Comparison of ENCODE assay signal across 18 cellular contexts in the genomic region with DNA sequence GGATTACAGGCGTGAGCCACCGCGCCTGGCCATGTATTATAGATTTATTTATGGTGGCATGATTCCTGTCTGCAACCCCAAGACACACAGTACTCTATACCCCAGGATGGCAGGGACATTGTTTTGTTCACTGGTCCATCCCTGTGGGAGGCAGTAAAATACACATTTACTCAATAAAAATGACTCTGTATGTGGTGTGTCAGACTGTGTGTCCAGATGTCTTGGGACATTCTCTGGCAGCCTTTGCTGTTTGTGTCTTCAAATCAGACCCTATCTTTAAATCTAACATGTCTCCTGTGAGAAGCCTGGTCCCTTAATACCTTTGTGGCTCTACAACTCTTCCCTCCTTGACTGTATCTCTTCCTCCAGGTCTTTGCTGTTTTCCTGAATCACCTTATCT. TPM values are rescaled to one million over a fixed set of nuclear protein-coding genes. Genes with fewer than 3 reads are reported as not detected.
DNase-seq lines count a peak whose midpoint lies in the region; ATAC-seq, FAIRE-seq and TF ChIP-seq lines count a peak whose summit lies in the region.
"Had no signal": no experiment of that assay in that cellular context is flagged by ENCODE, and none has a peak within 500 bp of the region (broad histone marks: within the 10 kb centered on the region; RNA-seq: fewer than 3 reads in every experiment).

No MANE protein-coding gene starts in this region.

- H3K9me3 ChIP-seq in tibial nerve (no peaks in the 10 kb centered on the region), kidney (ENCODE audit: control insufficient read depth in 1 of 2, low read length in 2 of 2) (no peaks in the 10 kb centered on the region), upper lobe of right lung (no peaks in the 10 kb centered on the region)
- H3K9me3 ChIP-seq: adrenal gland, sigmoid colon had no signal

- H3K4me1 ChIP-seq in tibial nerve (peaks cover 0 to 57% (median 23%) of the 10 kb centered on the region in 4 donors), kidney (ENCODE audit: control insufficient read depth in 1 of 2, insufficient read depth in 1 of 2, low read depth in 1 of 2, low read length in 2 of 2) (peaks cover 13 to 28% of the 10 kb centered on the region in 2 donors), upper lobe of right lung (peaks cover 33% of the 10 kb centered on the region)

- H3K4me3 Mint-ChIP-seq in activated naive CD8-positive, alpha-beta T cell: peak overlapping the region; percentile 2
- no peak overlapping the region for H3K4me3 Mint-ChIP-seq in activated naive CD8-positive, alpha-beta T cell treated with anti-CD3 and anti-CD28 coated beads, Interleukin-2, amount 50 U/mL, for 24 hours
- H3K4me3 Mint-ChIP-seq in glutamatergic neuron (ENCODE audit: unreplicated experiment) (peak overlapping the region; percentile 74), type B pancreatic cell (peak overlapping the region; percentile 81)

- peak overlapping the region in 1 of 4 donors; percentile 4 for H3K27ac ChIP-seq in tibial nerve
- no peak overlapping the region for H3K27ac ChIP-seq in kidney (ENCODE audit: low read depth in 2 of 2, low read length in 2 of 2)
- H3K27ac ChIP-seq in upper lobe of right lung: no peak overlapping the region
- H3K27ac ChIP-seq: adrenal gland, hepatocyte, sigmoid colon had no signal

- H3K4me3 ChIP-seq in tibial nerve (no peak overlapping the region), kidney (ENCODE audit: low read length in 2 of 2) (no peak overlapping the region), upper lobe of right lung (no peak overlapping the region)
- H3K4me3 ChIP-seq: adrenal gland, hepatocyte, sigmoid colon had no signal

- TF ChIP-seq POLR2A in tibial nerve (IDR thresholded peaks at IDR 0.05): no peak

- H3K4me1 Mint-ChIP-seq in activated naive CD8-positive, alpha-beta T cell (ENCODE audit: low read depth): peaks cover 28% of the 10 kb centered on the region
- peaks cover 36% of the 10 kb centered on the region for H3K4me1 Mint-ChIP-seq in activated naive CD8-positive, alpha-beta T cell treated with anti-CD3 and anti-CD28 coated beads, Interleukin-2, amount 50 U/mL, for 24 hours
- H3K4me1 Mint-ChIP-seq in glutamatergic neuron (ENCODE audit: low read depth, unreplicated experiment) (peaks cover 16% of the 10 kb centered on the region), type B pancreatic cell (ENCODE audit: unreplicated experiment) (peaks cover 25% of the 10 kb centered on the region)

- H3K27me3 ChIP-seq in tibial nerve (no peaks in the 10 kb centered on the region), upper lobe of right lung (no peaks in the 10 kb centered on the region)
- H3K27me3 ChIP-seq: adrenal gland, hepatocyte, sigmoid colon had no signal

- no peak overlapping the region for H3K9ac ChIP-seq in kidney (ENCODE audit: low read length in 2 of 2)

- 59 to 82% methylated on average over 3 of the region's 3 CpGs for WGBS in tibial nerve, 2 donors

- no peak for DNase-seq in activated naive CD8-positive, alpha-beta T cell treated with anti-CD3 and anti-CD28 coated beads, Interleukin-2, amount 50 U/mL, for 24 hours
- DNase-seq in SK-N-DZ (ENCODE audit: low spot score) (peak; percentile 53), glutamatergic neuron (no peak), type B pancreatic cell (ENCODE audit: extremely low spot score, unreplicated experiment) (no peak), tibial nerve (ENCODE audit: low spot score in 2 of 2) (no peak), kidney (no peak), upper lobe of right lung (no peak)
- DNase-seq: adrenal gland; effector memory CD4-positive, alpha-beta T cell; HCEC 1CT; NCI-H187; NCI-H510A treated with DMSO at 0.1 percent for 48 hours; SIG-M5; sigmoid colon; stimulated activated CD4-positive, alpha-beta T cell treated with anti-CD3 and anti-CD28 coated beads, Interleukin-1b, Interleukin-23, amount 100 ng/mL, for 48 hours had no signal

- H3K36me3 Mint-ChIP-seq in activated naive CD8-positive, alpha-beta T cell: peaks cover 2% of the 10 kb centered on the region
- peaks cover 8% of the 10 kb centered on the region for H3K36me3 Mint-ChIP-seq in activated naive CD8-positive, alpha-beta T cell treated with anti-CD3 and anti-CD28 coated beads, Interleukin-2, amount 50 U/mL, for 24 hours (ENCODE audit: low read depth)
- H3K36me3 Mint-ChIP-seq in glutamatergic neuron (ENCODE audit: unreplicated experiment) (no peaks in the 10 kb centered on the region), type B pancreatic cell (peaks cover 3% of the 10 kb centered on the region)

- TF ChIP-seq CTCF in glutamatergic neuron (IDR thresholded peaks at IDR 0.05; ENCODE audit: partially characterized antibody, unreplicated experiment) (no peak), type B pancreatic cell (conservative IDR thresholded peaks at IDR 0.05) (no peak), tibial nerve (IDR thresholded peaks at IDR 0.05) (no peak), kidney (IDR thresholded peaks at IDR 0.05; ENCODE audit: borderline replicate concordance, extremely low read depth, insufficient read depth) (no peak), upper lobe of right lung (IDR thresholded peaks at IDR 0.05) (no peak)

- TF ChIP-seq EP300 in tibial nerve (IDR thresholded peaks at IDR 0.05): no peak

- intact Hi-C loops in kidney (cut with DNase I) (no loop called here), upper lobe of right lung (cut with DNase I) (no loop called here)

- no peak overlapping the region for H3K27ac Mint-ChIP-seq in activated naive CD8-positive, alpha-beta T cell
- H3K27ac Mint-ChIP-seq in activated naive CD8-positive, alpha-beta T cell treated with anti-CD3 and anti-CD28 coated beads, Interleukin-2, amount 50 U/mL, for 24 hours: no peak overlapping the region
- H3K27ac Mint-ChIP-seq in glutamatergic neuron (ENCODE audit: unreplicated experiment): peak overlapping the region; percentile 56
- H3K27ac Mint-ChIP-seq in type B pancreatic cell: peak overlapping the region; percentile 59

- H3K9me3 Mint-ChIP-seq in activated naive CD8-positive, alpha-beta T cell (ENCODE audit: low read depth): no peaks in the 10 kb centered on the region
- H3K9me3 Mint-ChIP-seq in activated naive CD8-positive, alpha-beta T cell treated with anti-CD3 and anti-CD28 coated beads, Interleukin-2, amount 50 U/mL, for 24 hours: no peaks in the 10 kb centered on the region
- peaks cover 8% of the 10 kb centered on the region for H3K9me3 Mint-ChIP-seq in glutamatergic neuron (ENCODE audit: unreplicated experiment)
- no peaks in the 10 kb centered on the region for H3K9me3 Mint-ChIP-seq in type B pancreatic cell

- no peak for FAIRE-seq in kidney (lab: Jason Lieb, UNC)
- FAIRE-seq: HTR-8/SVneo had no signal

- ATAC-seq in activated naive CD8-positive, alpha-beta T cell treated with anti-CD3 and anti-CD28 coated beads, Interleukin-2, amount 50 U/mL, for 24 hours: no peak
- ATAC-seq in upper lobe of right lung: no peak

- H3K36me3 ChIP-seq in tibial nerve (peaks cover 0 to 17% (median 5%) of the 10 kb centered on the region in 3 donors), kidney (ENCODE audit: control insufficient read depth in 1 of 2, insufficient read depth in 2 of 2, low read length in 2 of 2) (peaks cover 6 to 11% of the 10 kb centered on the region in 2 donors), upper lobe of right lung (peaks cover 14% of the 10 kb centered on the region)

- H3K27me3 Mint-ChIP-seq in activated naive CD8-positive, alpha-beta T cell: no peaks in the 10 kb centered on the region
- no peaks in the 10 kb centered on the region for H3K27me3 Mint-ChIP-seq in activated naive CD8-positive, alpha-beta T cell treated with anti-CD3 and anti-CD28 coated beads, Interleukin-2, amount 50 U/mL, for 24 hours
- H3K27me3 Mint-ChIP-seq in glutamatergic neuron (ENCODE audit: unreplicated experiment) (peaks cover 9% of the 10 kb centered on the region), type B pancreatic cell (no peaks in the 10 kb centered on the region)

RNA-seq across cellular contexts. Expression of a gene that starts 1.7 kb away (rescaled TPM):
- 33.3 and 40.2 TPM in 2 replicates for polyA plus RNA-seq in SK-N-DZ (2014; cell fraction: cytosol; rRNA removed)
- polyA plus RNA-seq in SK-N-DZ (2014; cell fraction: nucleus; rRNA removed): 89.3 TPM in 2 replicates
- 57.4 TPM for total RNA-seq in glutamatergic neuron (ENCODE audit: unreplicated experiment)
- total RNA-seq in type B pancreatic cell (ENCODE audit: low replicate concordance): 78.0 and 80.8 TPM in 2 replicates
- total RNA-seq in tibial nerve: 10 to 100 TPM; 22.9 to 33.9 (median 25.5) TPM
- total RNA-seq in kidney: 71.9 TPM
- polyA plus RNA-seq in kidney (ENCODE audit: insufficient read depth, low read depth, low replicate concordance): 145 TPM
- 63.3 TPM for total RNA-seq in upper lobe of right lung

RNA-seq across cellular contexts. Expression of a gene that starts 6.7 kb away (rescaled TPM):
- 26.7 and 32.4 TPM in 2 replicates for polyA plus RNA-seq in SK-N-DZ (2014; cell fraction: cytosol; rRNA removed)
- polyA plus RNA-seq in SK-N-DZ (2014; cell fraction: nucleus; rRNA removed): 75.7 and 102 TPM in 2 replicates
- total RNA-seq in glutamatergic neuron (ENCODE audit: unreplicated experiment): 62.5 TPM
- 31.3 and 32.3 TPM in 2 replicates for total RNA-seq in type B pancreatic cell (ENCODE audit: low replicate concordance)
- total RNA-seq in tibial nerve: 10 to 100 TPM; 31.8 to 44.4 (median 39.1) TPM
- total RNA-seq in kidney: 38.7 TPM
- polyA plus RNA-seq in kidney (ENCODE audit: insufficient read depth, low read depth, low replicate concordance): 41.0 TPM
- 61.3 TPM for total RNA-seq in upper lobe of right lung

RNA-seq across cellular contexts. Expression of a gene that starts 7.5 kb away (rescaled TPM):
- polyA plus RNA-seq in SK-N-DZ (2014; cell fraction: cytosol; rRNA removed): 0.33 and 1.2 TPM in 2 replicates
- polyA plus RNA-seq in SK-N-DZ (2014; cell fraction: nucleus; rRNA removed): 0.76 and 1.3 TPM in 2 replicates
- total RNA-seq in glutamatergic neuron (ENCODE audit: unreplicated experiment): 4.1 TPM
- total RNA-seq in type B pancreatic cell (ENCODE audit: low replicate concordance): 2.2 and 2.7 TPM in 2 replicates
- total RNA-seq in tibial nerve: 1 to 10 TPM in 3 of 4 donors, under 1 TPM in 1; 0.78 to 4.4 (median 3.7) TPM
- 0.31 TPM for total RNA-seq in kidney
- polyA plus RNA-seq in kidney (ENCODE audit: insufficient read depth, low read depth, low replicate concordance): 3.3 TPM
- total RNA-seq in upper lobe of right lung: 1.4 TPM

RNA-seq across cellular contexts. Expression of a gene that starts 17.3 kb away (rescaled TPM):
- polyA plus RNA-seq in SK-N-DZ (2014; cell fraction: cytosol; rRNA removed): 49.3 and 53.6 TPM in 2 replicates
- 83.5 and 85.1 TPM in 2 replicates for polyA plus RNA-seq in SK-N-DZ (2014; cell fraction: nucleus; rRNA removed)
- total RNA-seq in glutamatergic neuron (ENCODE audit: unreplicated experiment) (12.0 TPM), type B pancreatic cell (ENCODE audit: low replicate concordance) (10.6 and 22.6 TPM in 2 replicates), tibial nerve (1 to 10 TPM; 4.9 to 9.0 (median 7.4) TPM), kidney (5.8 TPM), upper lobe of right lung (4.2 TPM)
- 3.6 TPM for polyA plus RNA-seq in kidney (ENCODE audit: insufficient read depth, low read depth, low replicate concordance)

RNA-seq across cellular contexts. Expression of a gene that starts 24.2 kb away (rescaled TPM):
- 44.3 and 63.8 TPM in 2 replicates for polyA plus RNA-seq in SK-N-DZ (2014; cell fraction: cytosol; rRNA removed)
- polyA plus RNA-seq in SK-N-DZ (2014; cell fraction: nucleus; rRNA removed): 96.3 and 104 TPM in 2 replicates
- total RNA-seq in glutamatergic neuron (ENCODE audit: unreplicated experiment): 42.8 TPM
- total RNA-seq in type B pancreatic cell (ENCODE audit: low replicate concordance): 24.0 and 26.5 TPM in 2 replicates
- 100 to 1,000 TPM in 1 of 4 donors, 10 to 100 TPM in 3; 52.3 to 115 (median 67.3) TPM for total RNA-seq in tibial nerve
- 37.5 TPM for total RNA-seq in kidney
- 52.7 TPM for polyA plus RNA-seq in kidney (ENCODE audit: insufficient read depth, low read depth, low replicate concordance)
- 46.9 TPM for total RNA-seq in upper lobe of right lung

Comparison
In these comparisons a context has a peak if more than half of its experiments do, and no peak if none do; other contexts are left out.
1. H3K27ac Mint-ChIP-seq: peak in glutamatergic neuron (single experiment) and type B pancreatic cell (single experiment); none in activated naive CD8-positive, alpha-beta T cell (single experiment) and activated naive CD8-positive, alpha-beta T cell treated with anti-CD3 and anti-CD28 coated beads, Interleukin-2, amount 50 U/mL, for 24 hours (single experiment).